1 cellular context compared by ENCODE assay signal in the genomic region with DNA sequence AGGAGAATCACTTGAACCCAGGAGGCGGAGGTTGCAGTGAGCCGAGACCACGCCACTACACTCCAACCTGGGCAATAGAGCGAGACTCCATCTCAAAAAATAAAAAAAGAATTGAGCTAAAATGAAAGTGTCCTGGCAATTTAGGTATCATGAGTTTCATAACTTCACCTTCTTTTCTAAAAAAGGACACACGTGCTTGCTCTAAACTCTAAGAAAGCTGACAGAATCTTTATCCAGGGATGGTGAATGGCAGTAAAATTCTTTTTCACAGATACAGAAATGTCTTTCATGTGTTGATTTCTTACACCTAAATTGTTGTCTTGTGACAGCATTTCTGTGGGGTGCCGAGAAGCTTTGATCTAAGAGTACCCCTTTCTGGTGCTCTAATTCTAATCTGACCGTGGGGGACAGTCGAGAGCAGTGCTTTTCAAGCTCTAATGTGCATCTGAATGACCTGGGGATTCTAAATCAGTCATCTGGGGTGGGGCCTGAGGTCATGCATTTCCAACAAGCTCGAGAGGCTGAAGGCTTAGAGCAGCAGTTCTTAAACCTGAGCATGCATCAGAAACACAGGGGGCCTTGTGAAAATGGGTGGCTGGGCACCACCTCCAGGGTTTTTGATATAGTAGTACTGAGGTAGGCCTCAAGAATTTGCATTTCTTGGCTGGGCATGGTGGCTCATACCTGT.
TF ChIP-seq lines count a peak whose summit lies in the region.

No MANE protein-coding gene starts in this region.

TF ChIP-seq in K562, 482 proteins besides CTCF, POLR2A, EP300 and RAD21 (continued from another document):
- TF ChIP-seq, protein P1, sequence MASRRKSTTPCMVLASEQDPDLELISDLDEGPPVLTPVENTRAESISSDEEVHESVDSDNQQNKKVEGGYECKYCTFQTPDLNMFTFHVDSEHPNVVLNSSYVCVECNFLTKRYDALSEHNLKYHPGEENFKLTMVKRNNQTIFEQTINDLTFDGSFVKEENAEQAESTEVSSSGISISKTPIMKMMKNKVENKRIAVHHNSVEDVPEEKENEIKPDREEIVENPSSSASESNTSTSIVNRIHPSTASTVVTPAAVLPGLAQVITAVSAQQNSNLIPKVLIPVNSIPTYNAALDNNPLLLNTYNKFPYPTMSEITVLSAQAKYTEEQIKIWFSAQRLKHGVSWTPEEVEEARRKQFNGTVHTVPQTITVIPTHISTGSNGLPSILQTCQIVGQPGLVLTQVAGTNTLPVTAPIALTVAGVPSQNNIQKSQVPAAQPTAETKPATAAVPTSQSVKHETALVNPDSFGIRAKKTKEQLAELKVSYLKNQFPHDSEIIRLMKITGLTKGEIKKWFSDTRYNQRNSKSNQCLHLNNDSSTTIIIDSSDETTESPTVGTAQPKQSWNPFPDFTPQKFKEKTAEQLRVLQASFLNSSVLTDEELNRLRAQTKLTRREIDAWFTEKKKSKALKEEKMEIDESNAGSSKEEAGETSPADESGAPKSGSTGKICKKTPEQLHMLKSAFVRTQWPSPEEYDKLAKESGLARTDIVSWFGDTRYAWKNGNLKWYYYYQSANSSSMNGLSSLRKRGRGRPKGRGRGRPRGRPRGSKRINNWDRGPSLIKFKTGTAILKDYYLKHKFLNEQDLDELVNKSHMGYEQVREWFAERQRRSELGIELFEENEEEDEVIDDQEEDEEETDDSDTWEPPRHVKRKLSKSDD (conservative IDR thresholded peaks at IDR 0.05; ENCODE audit: low read length), result no peak
- TF ChIP-seq, protein P2, sequence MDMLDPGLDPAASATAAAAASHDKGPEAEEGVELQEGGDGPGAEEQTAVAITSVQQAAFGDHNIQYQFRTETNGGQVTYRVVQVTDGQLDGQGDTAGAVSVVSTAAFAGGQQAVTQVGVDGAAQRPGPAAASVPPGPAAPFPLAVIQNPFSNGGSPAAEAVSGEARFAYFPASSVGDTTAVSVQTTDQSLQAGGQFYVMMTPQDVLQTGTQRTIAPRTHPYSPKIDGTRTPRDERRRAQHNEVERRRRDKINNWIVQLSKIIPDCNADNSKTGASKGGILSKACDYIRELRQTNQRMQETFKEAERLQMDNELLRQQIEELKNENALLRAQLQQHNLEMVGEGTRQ (CRISPR knock-in tag; IDR thresholded peaks at IDR 0.05), result no peak
- no peak for TF ChIP-seq HDAC3 (IDR thresholded peaks at IDR 0.05; ENCODE audit: borderline replicate concordance, partially characterized antibody)
- no peak for TF ChIP-seq ESRRA (IDR thresholded peaks at IDR 0.05; ENCODE audit: borderline replicate concordance, low read depth)
- TF ChIP-seq, protein P3, sequence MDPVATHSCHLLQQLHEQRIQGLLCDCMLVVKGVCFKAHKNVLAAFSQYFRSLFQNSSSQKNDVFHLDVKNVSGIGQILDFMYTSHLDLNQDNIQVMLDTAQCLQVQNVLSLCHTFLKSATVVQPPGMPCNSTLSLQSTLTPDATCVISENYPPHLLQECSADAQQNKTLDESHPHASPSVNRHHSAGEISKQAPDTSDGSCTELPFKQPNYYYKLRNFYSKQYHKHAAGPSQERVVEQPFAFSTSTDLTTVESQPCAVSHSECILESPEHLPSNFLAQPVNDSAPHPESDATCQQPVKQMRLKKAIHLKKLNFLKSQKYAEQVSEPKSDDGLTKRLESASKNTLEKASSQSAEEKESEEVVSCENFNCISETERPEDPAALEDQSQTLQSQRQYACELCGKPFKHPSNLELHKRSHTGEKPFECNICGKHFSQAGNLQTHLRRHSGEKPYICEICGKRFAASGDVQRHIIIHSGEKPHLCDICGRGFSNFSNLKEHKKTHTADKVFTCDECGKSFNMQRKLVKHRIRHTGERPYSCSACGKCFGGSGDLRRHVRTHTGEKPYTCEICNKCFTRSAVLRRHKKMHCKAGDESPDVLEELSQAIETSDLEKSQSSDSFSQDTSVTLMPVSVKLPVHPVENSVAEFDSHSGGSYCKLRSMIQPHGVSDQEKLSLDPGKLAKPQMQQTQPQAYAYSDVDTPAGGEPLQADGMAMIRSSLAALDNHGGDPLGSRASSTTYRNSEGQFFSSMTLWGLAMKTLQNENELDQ (CRISPR knock-in tag; IDR thresholded peaks at IDR 0.05; ENCODE audit: borderline replicate concordance), result no peak
- TF ChIP-seq PHF8 (IDR thresholded peaks at IDR 0.05; ENCODE audit: borderline replicate concordance, low read length), result no peak
- no peak for TF ChIP-seq NR2C1 (IDR thresholded peaks at IDR 0.05)
- no peak for TF ChIP-seq NR2C1 (tag; IDR thresholded peaks at IDR 0.05)
- TF ChIP-seq MYC (IDR thresholded peaks at IDR 0.05; ENCODE audit: low read depth, low read length), result no peak
- no peak for TF ChIP-seq MYC (CRISPR knock-in tag; IDR thresholded peaks at IDR 0.05; ENCODE audit: borderline replicate concordance, low read depth)
TF ChIP-seq in K562: peak in this region for 0.
